ENCODE assay signal across 8 cellular contexts in genomic region chr10:124221356-124222297, GRCh38.
DNase-seq lines count a peak whose midpoint lies in the region; ATAC-seq, FAIRE-seq and TF ChIP-seq lines count a peak whose summit lies in the region.

No MANE protein-coding gene starts in this region.

- intact Hi-C loops in activated T-helper 1 cell treated with anti-CD3 and anti-CD28 coated beads, Interleukin-12 subunit alpha, Interleukin-12 subunit beta, Interleukin-2, Interleukin-4 antibody, amounts not matched to agents 30 ng/mL and 10 ng/mL and 1 ng/mL, durations not matched to agents 14 hours and 24 hours and 36 hours (cut with micrococcal nuclease) = loop anchor here (5.0 to 10.0 kb wide), 3 partner anchors 127 to 1067 kb away; partner anchors contain the start of genes BUB3 and CHST15

- H3K4me3 Mint-ChIP-seq in activated T-helper 1 cell treated with anti-CD3 and anti-CD28 coated beads, Interleukin-12 subunit alpha, Interleukin-12 subunit beta, Interleukin-2, Interleukin-4 antibody, amounts not matched to agents 30 ng/mL and 10 ng/mL and 1 ng/mL, durations not matched to agents 14 hours and 24 hours and 36 hours = no peak overlapping the region
- H3K4me3 Mint-ChIP-seq in endothelial cell (ENCODE audit: unreplicated experiment) = no peak overlapping the region

- peak overlapping the region; percentile 58 for H3K27ac Mint-ChIP-seq in activated T-helper 1 cell treated with anti-CD3 and anti-CD28 coated beads, Interleukin-12 subunit alpha, Interleukin-12 subunit beta, Interleukin-2, Interleukin-4 antibody, amounts not matched to agents 30 ng/mL and 10 ng/mL and 1 ng/mL, durations not matched to agents 14 hours and 24 hours and 36 hours
- H3K27ac Mint-ChIP-seq in endothelial cell (ENCODE audit: unreplicated experiment) = no peak overlapping the region

- ATAC-seq in HG02943 (IDR thresholded peaks at IDR 0.05; ENCODE audit: low read depth, unreplicated experiment) = peak; percentile 69

- no peaks in the 10 kb centered on the region for H3K36me3 Mint-ChIP-seq in activated T-helper 1 cell treated with anti-CD3 and anti-CD28 coated beads, Interleukin-12 subunit alpha, Interleukin-12 subunit beta, Interleukin-2, Interleukin-4 antibody, amounts not matched to agents 30 ng/mL and 10 ng/mL and 1 ng/mL, durations not matched to agents 14 hours and 24 hours and 36 hours (ENCODE audit: low read depth)
- H3K36me3 Mint-ChIP-seq in endothelial cell (ENCODE audit: low read depth, unreplicated experiment) = peaks cover 3% of the 10 kb centered on the region

- DNase-seq in GM19239 (ENCODE audit: insufficient read length, low spot score) (peak; percentile 52), skeletal muscle cell (ENCODE audit: low read depth) (peak; percentile 3), foreskin fibroblast (no peak), epidermal melanocyte (ENCODE audit: insufficient read length, low spot score) (no peak), endothelial cell (ENCODE audit: low spot score) (no peak)
- no peak for DNase-seq in activated T-helper 1 cell treated with anti-CD3 and anti-CD28 coated beads, Interleukin-12 subunit alpha, Interleukin-12 subunit beta, Interleukin-2, Interleukin-4 antibody, amounts not matched to agents 30 ng/mL and 10 ng/mL and 1 ng/mL, durations not matched to agents 14 hours and 24 hours and 36 hours (ENCODE audit: low spot score)
- no peak for DNase-seq in activated CD8-positive, alpha-beta memory T cell treated with anti-CD3 and anti-CD28 coated beads for 24 hours

- no peak for FAIRE-seq in GM19239 (lab: Jason Lieb, UNC)

- TF ChIP-seq CTCF in foreskin fibroblast (IDR thresholded peaks at IDR 0.05; ENCODE audit: low read depth, low read length) = no peak
- TF ChIP-seq CTCF in endothelial cell (IDR thresholded peaks at IDR 0.05; ENCODE audit: unreplicated experiment) = no peak

- no peak overlapping the region for H3K4me3 ChIP-seq in skeletal muscle cell (ENCODE audit: low read depth, low read length)
- H3K4me3 ChIP-seq in foreskin fibroblast (ENCODE audit: low read depth in 1 of 2, low read length in 2 of 2) = no peak overlapping the region

- H3K27me3 Mint-ChIP-seq in activated T-helper 1 cell treated with anti-CD3 and anti-CD28 coated beads, Interleukin-12 subunit alpha, Interleukin-12 subunit beta, Interleukin-2, Interleukin-4 antibody, amounts not matched to agents 30 ng/mL and 10 ng/mL and 1 ng/mL, durations not matched to agents 14 hours and 24 hours and 36 hours (ENCODE audit: insufficient read depth) = peaks cover 13% of the 10 kb centered on the region
- peaks cover 6% of the 10 kb centered on the region for H3K27me3 Mint-ChIP-seq in endothelial cell (ENCODE audit: unreplicated experiment)

- peaks cover 1% of the 10 kb centered on the region for H3K9me3 Mint-ChIP-seq in activated T-helper 1 cell treated with anti-CD3 and anti-CD28 coated beads, Interleukin-12 subunit alpha, Interleukin-12 subunit beta, Interleukin-2, Interleukin-4 antibody, amounts not matched to agents 30 ng/mL and 10 ng/mL and 1 ng/mL, durations not matched to agents 14 hours and 24 hours and 36 hours
- H3K9me3 Mint-ChIP-seq in endothelial cell (ENCODE audit: unreplicated experiment) = no peaks in the 10 kb centered on the region

- peaks cover 25% of the 10 kb centered on the region for H3K4me1 Mint-ChIP-seq in activated T-helper 1 cell treated with anti-CD3 and anti-CD28 coated beads, Interleukin-12 subunit alpha, Interleukin-12 subunit beta, Interleukin-2, Interleukin-4 antibody, amounts not matched to agents 30 ng/mL and 10 ng/mL and 1 ng/mL, durations not matched to agents 14 hours and 24 hours and 36 hours (ENCODE audit: low read depth)
- peaks cover 30% of the 10 kb centered on the region for H3K4me1 Mint-ChIP-seq in endothelial cell (ENCODE audit: unreplicated experiment)

Comparison
In these comparisons a context has a peak if more than half of its experiments do, and no peak if none do; other contexts are left out.
1. DNase-seq: peak in GM19239 (single experiment) and skeletal muscle cell (single experiment); none in activated T-helper 1 cell treated with anti-CD3 and anti-CD28 coated beads, Interleukin-12 subunit alpha, Interleukin-12 subunit beta, Interleukin-2, Interleukin-4 antibody, amounts not matched to agents 30 ng/mL and 10 ng/mL and 1 ng/mL, durations not matched to agents 14 hours and 24 hours and 36 hours (single experiment), foreskin fibroblast (0 of 2), epidermal melanocyte (single experiment), activated CD8-positive, alpha-beta memory T cell treated with anti-CD3 and anti-CD28 coated beads for 24 hours (single experiment) and endothelial cell (single experiment).